Comparison of ENCODE assay signal across 19 cellular contexts in genomic region chr21:25420831-25421230, GRCh38.
A peak's percentile ranks its signal among the peaks of the same experiment; 100 is the strongest.
DNase-seq lines count a peak whose midpoint lies in the region; ATAC-seq and TF ChIP-seq lines count a peak whose summit lies in the region.
"Had no signal": no experiment of that assay in that cellular context is flagged by ENCODE, and none has a peak within 500 bp of the region (broad histone marks: within the 10 kb centered on the region; RNA-seq: fewer than 3 reads in every experiment).

No MANE protein-coding gene starts in this region.

- peak overlapping the region; percentile 82 to 86 for H3K4me3 Mint-ChIP-seq in stimulated activated naive B cell treated with anti-CD40 and anti-IgM and Interleukin-4, amounts not matched to agents 10 μg/mL and 1 μg/mL and 100 μg/mL, for 72 hours

- H3K4me3 ChIP-seq in SU-DHL-6 (ENCODE audit: insufficient read depth, low read length, poor library complexity, severe bottlenecking) (no peak overlapping the region), thyroid gland (replicated peaks in 1 of 3) (no peak overlapping the region)
- H3K4me3 ChIP-seq: right lobe of liver, suprapubic skin had no signal

- H3K27ac Mint-ChIP-seq in activated naive CD4-positive, alpha-beta T cell treated with anti-CD3 and anti-CD28 coated beads, Interleukin-2, amount 50 U/mL, for 72 hours = peak overlapping the region; percentile 75 to 83
- H3K27ac Mint-ChIP-seq in stimulated activated naive B cell treated with anti-CD40 and anti-IgM and Interleukin-4, amounts not matched to agents 10 μg/mL and 1 μg/mL and 100 μg/mL, for 72 hours = peak overlapping the region; percentile 97

- H3K9me3 ChIP-seq in SU-DHL-6 (ENCODE audit: insufficient read depth, low read length) (no peaks in the 10 kb centered on the region), thyroid gland (no peaks in the 10 kb centered on the region)
- H3K9me3 ChIP-seq: Caco-2, right lobe of liver, suprapubic skin had no signal

- H3K79me2 ChIP-seq in SU-DHL-6 (ENCODE audit: insufficient read depth, low read length) = no peaks in the 10 kb centered on the region

- no peaks in the 10 kb centered on the region for H3K27me3 Mint-ChIP-seq in stimulated activated naive B cell treated with anti-CD40 and anti-IgM and Interleukin-4, amounts not matched to agents 10 μg/mL and 1 μg/mL and 100 μg/mL, for 72 hours

- 80 to 91% methylated on average over 4 of the region's 4 CpGs for WGBS in thyroid gland, 2 donors

- intact Hi-C loops in thyroid gland (cut with DNase I) = no loop called here

- peaks cover 27% of the 10 kb centered on the region for H3F3A ChIP-seq in SU-DHL-6 (ENCODE audit: insufficient read depth)

- no peaks in the 10 kb centered on the region for H3K27me3 ChIP-seq in SU-DHL-6 (ENCODE audit: low read length)
- no peaks in the 10 kb centered on the region for H3K27me3 ChIP-seq in thyroid gland
- H3K27me3 ChIP-seq: right lobe of liver, suprapubic skin had no signal

- H3K9me3 Mint-ChIP-seq in activated naive CD4-positive, alpha-beta T cell treated with anti-CD3 and anti-CD28 coated beads, Interleukin-2, amount 50 U/mL, for 72 hours = peaks cover 0 to under 1% of the 10 kb centered on the region in 2 donors
- no peaks in the 10 kb centered on the region for H3K9me3 Mint-ChIP-seq in stimulated activated naive B cell treated with anti-CD40 and anti-IgM and Interleukin-4, amounts not matched to agents 10 μg/mL and 1 μg/mL and 100 μg/mL, for 72 hours
- H3K9me3 Mint-ChIP-seq: effector memory CD8-positive, alpha-beta T cell had no signal

- no peaks in the 10 kb centered on the region for H3K9me2 ChIP-seq in SU-DHL-6 (replicated peaks; ENCODE audit: insufficient read depth, low read length)

- no peak for ATAC-seq in activated naive CD4-positive, alpha-beta T cell treated with anti-CD3 and anti-CD28 coated beads, Interleukin-2, amount 50 U/mL, for 72 hours
- ATAC-seq in GM21529 (IDR thresholded peaks at IDR 0.05; ENCODE audit: unreplicated experiment) = peak; percentile 9
- no peak for ATAC-seq in stimulated activated naive B cell treated with anti-CD40 and anti-IgM and Interleukin-4, amounts not matched to agents 10 μg/mL and 1 μg/mL and 100 μg/mL, for 72 hours (replicated peaks)
- ATAC-seq in GM21619 (IDR thresholded peaks at IDR 0.05; ENCODE audit: unreplicated experiment) = no peak

- DNase-seq in activated naive CD4-positive, alpha-beta T cell treated with anti-CD3 and anti-CD28 coated beads, Interleukin-2, amount 50 U/mL, for 72 hours (ENCODE audit: low spot score in 2 of 2) = no peak
- no peak for DNase-seq in activated naive CD4-positive, alpha-beta T cell treated with anti-CD3 and anti-CD28 coated beads, Interleukin-2, amount 50 U/mL, for 16 hours
- DNase-seq in stimulated activated naive B cell treated with anti-CD40 and anti-IgM and Interleukin-4, amounts not matched to agents 10 μg/mL and 1 μg/mL and 100 μg/mL, for 72 hours = no peak
- DNase-seq in thyroid gland (no peak), substantia nigra (lab: John Stamatoyannopoulos, UW) (no peak)
- DNase-seq: anterior cingulate cortex, Caco-2, cerebellar nuclear complex, NCI-H1436 treated with DMSO at 0.1 percent for 48 hours, NCI-H226, occipital lobe, right lobe of liver, WERI-Rb-1 had no signal

- H3K4me1 Mint-ChIP-seq in stimulated activated naive B cell treated with anti-CD40 and anti-IgM and Interleukin-4, amounts not matched to agents 10 μg/mL and 1 μg/mL and 100 μg/mL, for 72 hours = peaks cover 26 to 74% of the 10 kb centered on the region in 2 donors

- H2AFZ ChIP-seq in SU-DHL-6 (ENCODE audit: low read depth, low read length, severe bottlenecking) = peak overlapping the region; percentile 91

- H4K20me1 ChIP-seq in SU-DHL-6 (ENCODE audit: low read depth, low read length) = no peaks in the 10 kb centered on the region

- no peaks in the 10 kb centered on the region for H3K4me1 ChIP-seq in thyroid gland
- H3K4me1 ChIP-seq: Caco-2, suprapubic skin had no signal

- no peak overlapping the region for H3K9ac ChIP-seq in SU-DHL-6 (ENCODE audit: low read length)

- H3K36me3 ChIP-seq in SU-DHL-6 (ENCODE audit: low read length) (no peaks in the 10 kb centered on the region), thyroid gland (no peaks in the 10 kb centered on the region)
- H3K36me3 ChIP-seq: right lobe of liver, suprapubic skin, WERI-Rb-1 had no signal

- no peak for TF ChIP-seq CTCF in SU-DHL-6 (IDR thresholded peaks at IDR 0.05; ENCODE audit: insufficient read depth, low read length, poor library complexity, severe bottlenecking)
- no peak for TF ChIP-seq CTCF in thyroid gland (IDR thresholded peaks at IDR 0.05)

- H3K27ac ChIP-seq in SU-DHL-6 (ENCODE audit: low read depth, low read length) (no peak overlapping the region), thyroid gland (no peak overlapping the region), substantia nigra (ENCODE audit: low read depth, low read length, poor library complexity, severe bottlenecking) (no peak overlapping the region)
- H3K27ac ChIP-seq: right lobe of liver, RWPE1, suprapubic skin, WERI-Rb-1 had no signal

- peak overlapping the region; percentile 68 for H3K4me2 ChIP-seq in SU-DHL-6 (ENCODE audit: low read depth, low read length, poor library complexity, severe bottlenecking)

- peaks cover 0 to 7% of the 10 kb centered on the region in 2 donors for H3K36me3 Mint-ChIP-seq in activated naive CD4-positive, alpha-beta T cell treated with anti-CD3 and anti-CD28 coated beads, Interleukin-2, amount 50 U/mL, for 72 hours
- peaks cover 12 to 46% of the 10 kb centered on the region in 2 donors for H3K36me3 Mint-ChIP-seq in stimulated activated naive B cell treated with anti-CD40 and anti-IgM and Interleukin-4, amounts not matched to agents 10 μg/mL and 1 μg/mL and 100 μg/mL, for 72 hours

- no peak for TF ChIP-seq POLR2A in thyroid gland (IDR thresholded peaks at IDR 0.05)
